23 cellular contexts compared by ENCODE assay signal in the genomic region with DNA sequence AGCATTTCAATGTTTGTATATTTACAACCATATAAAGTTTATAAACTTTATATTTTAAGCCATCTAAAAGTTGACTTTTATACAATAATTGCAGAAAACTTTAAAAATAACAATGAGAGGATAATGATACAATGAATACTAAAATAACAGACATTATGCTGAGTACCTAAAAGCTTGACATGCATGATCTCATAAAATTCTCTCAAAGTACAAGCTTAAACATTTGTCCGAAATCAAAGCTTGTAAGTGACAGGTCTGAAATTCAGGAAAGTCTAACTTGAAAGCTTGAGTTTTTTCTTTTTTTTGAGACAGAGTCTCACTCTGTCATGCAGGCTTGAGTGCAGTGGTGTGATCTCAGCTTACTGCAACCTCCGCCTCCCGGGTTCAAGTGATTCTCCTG.
"Had no signal": no experiment of that assay in that cellular context is flagged by ENCODE, and none has a peak within 500 bp of the region (broad histone marks: within the 10 kb centered on the region; RNA-seq: fewer than 3 reads in every experiment).

No MANE protein-coding gene starts in this region.

- H3K27me3 ChIP-seq: brain microvascular endothelial cell, SJCRH30 had no signal

- H3K27ac Mint-ChIP-seq: activated CD4-positive, alpha-beta memory T cell treated with anti-CD3 and anti-CD28 coated beads for 36 hours; activated CD4-positive, alpha-beta T cell treated with anti-CD3 and anti-CD28 coated beads, Interleukin-2, amount 10 ng/mL, durations not matched to agents 7 days and 5 days; activated naive CD4-positive, alpha-beta T cell treated with anti-CD3 and anti-CD28 coated beads for 36 hours; activated naive CD8-positive, alpha-beta T cell had no signal

- H3K9me3 ChIP-seq: SJCRH30, SK-N-SH had no signal

- H3K27me3 Mint-ChIP-seq: activated CD4-positive, alpha-beta memory T cell treated with anti-CD3 and anti-CD28 coated beads for 36 hours; activated CD4-positive, alpha-beta T cell treated with anti-CD3 and anti-CD28 coated beads, Interleukin-2, amount 10 ng/mL, durations not matched to agents 7 days and 5 days; activated naive CD8-positive, alpha-beta T cell had no signal

- H3K4me2 ChIP-seq: SK-N-SH had no signal

- H3K9me3 Mint-ChIP-seq: activated CD4-positive, alpha-beta memory T cell treated with anti-CD3 and anti-CD28 coated beads for 36 hours; activated CD4-positive, alpha-beta T cell treated with anti-CD3 and anti-CD28 coated beads, Interleukin-2, amount 10 ng/mL, durations not matched to agents 7 days and 5 days; activated naive CD4-positive, alpha-beta T cell treated with anti-CD3 and anti-CD28 coated beads for 36 hours; activated T-cell treated with anti-CD3 and anti-CD28 coated beads, Interleukin-2, amount 50 U/mL, for 4 hours had no signal

- H3K9me2 ChIP-seq: SK-N-SH had no signal

- H3K36me3 Mint-ChIP-seq: activated naive CD8-positive, alpha-beta T cell had no signal

- DNase-seq: activated CD4-positive, alpha-beta memory T cell treated with anti-CD3 and anti-CD28 coated beads for 36 hours; activated CD4-positive, alpha-beta T cell treated with anti-CD3 and anti-CD28 coated beads, Interleukin-2, amount 10 ng/mL, durations not matched to agents 7 days and 5 days; activated CD4-positive, CD25-positive, alpha-beta regulatory T cell; activated CD8-positive, alpha-beta memory T cell treated with anti-CD3 and anti-CD28 coated beads for 24 hours; activated effector memory CD4-positive, alpha-beta T cell treated with anti-CD3 and anti-CD28 coated beads, Interleukin-2, amount 50 U/mL, for 16 hours; activated naive CD4-positive, alpha-beta T cell treated with anti-CD3 and anti-CD28 coated beads for 36 hours; activated T-cell treated with anti-CD3 and anti-CD28 coated beads, Interleukin-2, amount 50 U/mL, for 4 hours; amygdala; caudate nucleus; MM.1S; NCI-H1105; NCI-H1436 treated with DMSO at 0.1 percent for 48 hours; NCI-H187; NCI-H2081 treated with DMSO at 0.1 percent for 48 hours; NCI-H446; NCI-H524; PC-3; SJCRH30; SK-N-SH; T-helper 1 cell had no signal

- H3K9ac ChIP-seq: SK-N-SH had no signal

- H3K4me3 ChIP-seq: SJCRH30 had no signal

- H3K27ac ChIP-seq: SJCRH30, VCaP had no signal

- H3K4me1 ChIP-seq: SJCRH30 had no signal

- H3K4me3 Mint-ChIP-seq: activated CD4-positive, alpha-beta memory T cell treated with anti-CD3 and anti-CD28 coated beads for 36 hours; activated CD4-positive, alpha-beta T cell treated with anti-CD3 and anti-CD28 coated beads, Interleukin-2, amount 10 ng/mL, durations not matched to agents 7 days and 5 days; activated naive CD4-positive, alpha-beta T cell treated with anti-CD3 and anti-CD28 coated beads for 36 hours; activated naive CD8-positive, alpha-beta T cell; activated T-cell treated with anti-CD3 and anti-CD28 coated beads, Interleukin-2, amount 50 U/mL, for 4 hours had no signal

- ATAC-seq: activated T-cell treated with anti-CD3 and anti-CD28 coated beads, Interleukin-2, amount 50 U/mL, for 4 hours; PC-3 had no signal
